Comparison of ENCODE assay signal across 24 cellular contexts in genomic region chr15:65404196-65404872, GRCh38. TPM values are rescaled to one million over a fixed set of nuclear protein-coding genes. Genes with fewer than 3 reads are reported as not detected.
"Had no signal": no experiment of that assay in that cellular context is flagged by ENCODE, and none has a peak within 500 bp of the region (broad histone marks: within the 10 kb centered on the region; RNA-seq: fewer than 3 reads in every experiment).

No MANE protein-coding gene starts in this region.

- H3K4me3 Mint-ChIP-seq: activated CD4-positive, alpha-beta memory T cell treated with anti-CD3 and anti-CD28 coated beads, Interleukin-2, amount 10 ng/mL, durations not matched to agents 7 days and 5 days; activated T-cell treated with anti-CD3 and anti-CD28 coated beads, Interleukin-2, amount 50 U/mL, for 24 hours; stimulated activated naive B cell treated with anti-CD40 and anti-IgM and Interleukin-4, amounts not matched to agents 10 μg/mL and 1 μg/mL and 100 μg/mL, for 72 hours had no signal

- ATAC-seq: body of pancreas; foreskin keratinocyte; sciatic nerve; stimulated activated naive B cell treated with anti-CD40 and anti-IgM and Interleukin-4, amounts not matched to agents 10 μg/mL and 1 μg/mL and 100 μg/mL, for 72 hours had no signal

- H3K27ac Mint-ChIP-seq: activated CD4-positive, alpha-beta memory T cell treated with anti-CD3 and anti-CD28 coated beads, Interleukin-2, amount 10 ng/mL, durations not matched to agents 7 days and 5 days; activated T-cell treated with anti-CD3 and anti-CD28 coated beads, Interleukin-2, amount 50 U/mL, for 24 hours; activated T-helper 2 cell treated with anti-CD3 and anti-CD28 coated beads, Interferon-gamma antibody, Interleukin-2, Interleukin-4, amounts not matched to agents 10 μg/mL and 5 μg/mL and 100 μg/mL, durations not matched to agents 14 hours and 24 hours and 36 hours; stimulated activated naive B cell treated with anti-CD40 and anti-IgM and Interleukin-4, amounts not matched to agents 10 μg/mL and 1 μg/mL and 100 μg/mL, for 72 hours had no signal

- H3K4me1 ChIP-seq: foreskin keratinocyte had no signal

- H3K9me3 Mint-ChIP-seq: activated CD4-positive, alpha-beta memory T cell treated with anti-CD3 and anti-CD28 coated beads, Interleukin-2, amount 10 ng/mL, durations not matched to agents 7 days and 5 days; activated T-cell treated with anti-CD3 and anti-CD28 coated beads, Interleukin-2, amount 50 U/mL, for 24 hours; activated T-helper 2 cell treated with anti-CD3 and anti-CD28 coated beads, Interferon-gamma antibody, Interleukin-2, Interleukin-4, amounts not matched to agents 10 μg/mL and 5 μg/mL and 100 μg/mL, durations not matched to agents 14 hours and 24 hours and 36 hours; stimulated activated naive B cell treated with anti-CD40 and anti-IgM and Interleukin-4, amounts not matched to agents 10 μg/mL and 1 μg/mL and 100 μg/mL, for 72 hours had no signal

- H3K4me3 ChIP-seq: body of pancreas, dorsolateral prefrontal cortex, ovary, spleen, thoracic aorta, upper lobe of left lung had no signal

- DNase-seq: activated CD4-positive, alpha-beta memory T cell treated with anti-CD3 and anti-CD28 coated beads, Interleukin-2, amount 10 ng/mL, durations not matched to agents 7 days and 5 days; activated CD4-positive, alpha-beta T cell treated with anti-CD3 and anti-CD28 coated beads for 48 hours; activated CD4-positive, CD25-positive, alpha-beta regulatory T cell; activated naive CD4-positive, alpha-beta T cell treated with Interleukin-2 at 50 U/mL for 16 hours; activated T-cell treated with anti-CD3 and anti-CD28 coated beads, Interleukin-2, amount 50 U/mL, for 24 hours; body of pancreas; caudate nucleus; dorsolateral prefrontal cortex; foreskin keratinocyte; hypothalamus; kidney glomerular epithelial cell; ovary; spleen; stimulated activated naive B cell treated with anti-CD40 and anti-IgM and Interleukin-4, amounts not matched to agents 10 μg/mL and 1 μg/mL and 100 μg/mL, for 72 hours; T-helper 1 cell; T-helper 9 cell; upper lobe of left lung had no signal

- H3K36me3 Mint-ChIP-seq: stimulated activated naive B cell treated with anti-CD40 and anti-IgM and Interleukin-4, amounts not matched to agents 10 μg/mL and 1 μg/mL and 100 μg/mL, for 72 hours had no signal

- H3K9me3 ChIP-seq: body of pancreas, ovary, spleen, thoracic aorta, upper lobe of left lung had no signal

- H3K36me3 ChIP-seq: ovary, spleen, thoracic aorta, upper lobe of left lung had no signal

- H3K27me3 ChIP-seq: body of pancreas, dorsolateral prefrontal cortex, ovary, upper lobe of left lung had no signal

- H3K27ac ChIP-seq: body of pancreas, dorsolateral prefrontal cortex, foreskin keratinocyte, spleen, thoracic aorta, upper lobe of left lung had no signal

RNA-seq across cellular contexts. Expression of gene IGDCC4, which starts 18.4 kb away (rescaled TPM):
- polyA plus RNA-seq: liver had no signal

RNA-seq across cellular contexts. Expression of gene IGDCC3, which starts 26.5 kb away (rescaled TPM):
- total RNA-seq: activated CD4-positive, alpha-beta memory T cell treated with anti-CD3 and anti-CD28 coated beads, Interleukin-2, amount 10 ng/mL, durations not matched to agents 7 days and 5 days; activated T-helper 2 cell treated with anti-CD3 and anti-CD28 coated beads, Interferon-gamma antibody, Interleukin-2, Interleukin-4, amounts not matched to agents 10 μg/mL and 5 μg/mL and 100 μg/mL, durations not matched to agents 14 hours and 24 hours and 36 hours; body of pancreas; epithelial cell of proximal tubule; fibroblast of lung; foreskin keratinocyte; pulmonary artery endothelial cell; sciatic nerve; thoracic aorta had no signal
- polyA plus RNA-seq: foreskin keratinocyte, liver had no signal
